ENCODE assay signal across 15 cellular contexts in the genomic region with DNA sequence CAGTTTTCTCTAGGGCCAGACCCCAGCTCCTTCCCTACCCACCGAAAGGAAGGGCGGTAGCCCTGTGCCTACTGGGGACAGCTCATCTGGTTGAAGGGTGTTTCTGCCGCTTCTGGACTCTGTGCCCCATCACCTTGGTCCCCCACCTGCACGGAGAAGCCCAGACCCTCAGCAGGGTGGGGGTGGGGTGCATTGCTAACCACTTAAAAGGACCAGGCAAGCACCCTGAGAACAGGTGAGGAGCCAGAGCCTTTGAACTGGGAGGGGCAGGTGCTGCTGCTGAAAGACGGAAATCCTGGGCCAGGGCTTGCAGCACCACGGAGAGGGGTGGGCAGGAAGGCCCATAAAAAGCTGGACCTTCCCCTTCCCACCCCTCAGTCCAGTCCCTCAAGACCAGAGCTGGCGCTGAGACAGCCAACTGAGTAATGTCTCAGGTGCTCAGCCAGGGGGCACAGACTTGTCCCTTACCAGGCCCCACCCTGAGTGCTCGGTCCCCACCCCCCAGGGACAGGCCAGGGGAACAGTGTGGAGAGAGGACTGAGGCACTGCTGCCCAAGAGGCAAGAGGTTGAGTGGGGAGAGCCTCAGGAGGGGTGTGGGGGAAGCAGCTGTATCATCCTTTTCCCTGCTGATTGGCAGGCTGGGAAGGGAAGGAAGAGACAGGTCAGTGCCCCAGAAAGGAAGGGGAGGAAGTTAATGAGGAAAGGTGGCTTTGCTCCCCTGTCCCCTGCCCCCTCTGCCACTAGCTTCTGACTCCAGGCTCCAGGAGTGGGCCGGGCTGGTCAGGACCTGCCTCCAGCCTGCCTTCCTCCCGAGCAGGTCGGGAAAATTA. TPM values are rescaled to one million over a fixed set of nuclear protein-coding genes. Genes with fewer than 3 reads are reported as not detected.
DNase-seq lines count a peak whose midpoint lies in the region; TF ChIP-seq lines count a peak whose summit lies in the region.
"Had no signal": no experiment of that assay in that cellular context is flagged by ENCODE, and none has a peak within 500 bp of the region (broad histone marks: within the 10 kb centered on the region; RNA-seq: fewer than 3 reads in every experiment).

No MANE protein-coding gene starts in this region.

- no peaks in the 10 kb centered on the region for H3K36me3 Mint-ChIP-seq in type B pancreatic cell

- peak overlapping the region; percentile 49 for H3K4me3 Mint-ChIP-seq in type B pancreatic cell
- H3K4me3 Mint-ChIP-seq: activated B cell treated with CpG ODN at 0.5 μM for 24 hours had no signal

- TF ChIP-seq CTCF in RWPE1 (conservative IDR thresholded peaks at IDR 0.05; ENCODE audit: low read depth) (no peak), type B pancreatic cell (conservative IDR thresholded peaks at IDR 0.05) (no peak)

- peaks cover 15% of the 10 kb centered on the region for H3K4me1 Mint-ChIP-seq in type B pancreatic cell (ENCODE audit: unreplicated experiment)

- peaks cover 21% of the 10 kb centered on the region for H3K27me3 Mint-ChIP-seq in type B pancreatic cell

- CTCF ChIA-PET in RWPE1 (lab: Yijun Ruan, JAX) = interaction anchor here (0.7 to 6.1 kb wide), 4 partner anchors 35 to 83 kb away, joined by 3 to 78 read pairs (median 9); a partner anchor contains a TSS

- peak overlapping the region; percentile 67 for H3K27ac ChIP-seq in RWPE1
- H3K27ac ChIP-seq: esophagus muscularis mucosa, psoas muscle had no signal

- POLR2A ChIA-PET in RWPE1 (lab: Yijun Ruan, JAX; ENCODE audit: low non-redundant PET) = no interaction called here

- peak overlapping the region; percentile 84 for H3K27ac Mint-ChIP-seq in type B pancreatic cell
- H3K27ac Mint-ChIP-seq: activated B cell treated with CpG ODN at 0.5 μM for 24 hours had no signal

- peak in 5 of 6 experiments; percentile 4 to 24 (median 16) for DNase-seq in stimulated activated naive CD4-positive, alpha-beta T cell (lab: John Stamatoyannopoulos, UW)
- DNase-seq in stimulated activated naive CD4-positive, alpha-beta T cell treated with Interleukin-2 at 50 U/mL for 16 hours (lab: John Stamatoyannopoulos, UW) = no peak
- no peak for DNase-seq in RWPE1 (ENCODE audit: low spot score)
- peak; percentile 58 for DNase-seq in left kidney (ENCODE audit: low read depth, low spot score)
- DNase-seq in type B pancreatic cell (ENCODE audit: extremely low spot score, unreplicated experiment) = no peak
- DNase-seq in OCI-M2 (lab: John Stamatoyannopoulos, UW; ENCODE audit: unreplicated experiment) = no peak
- DNase-seq in retina = no peak
- DNase-seq in SW 1271 (lab: John Stamatoyannopoulos, UW) = no peak
- DNase-seq: activated B cell treated with CpG ODN at 0.5 μM for 24 hours; activated effector memory CD4-positive, alpha-beta T cell treated with Interleukin-2 at 50 U/mL for 16 hours; DMS 273 treated with DMSO at 0.1 percent for 48 hours; NCI-H1436 treated with DMSO at 0.1 percent for 48 hours; NCI-H446 treated with DMSO at 0.1 percent for 48 hours; psoas muscle had no signal

- H3K9me3 Mint-ChIP-seq in type B pancreatic cell = no peaks in the 10 kb centered on the region
- H3K9me3 Mint-ChIP-seq: activated B cell treated with CpG ODN at 0.5 μM for 24 hours had no signal

RNA-seq across cellular contexts. Expression of a gene that starts 10.9 kb away (rescaled TPM):
- 16.9 and 22.0 TPM in 2 replicates for total RNA-seq in type B pancreatic cell (ENCODE audit: low replicate concordance)

RNA-seq across cellular contexts. Expression of a gene that starts 34.2 kb away (rescaled TPM):
- 19.3 and 75.1 TPM in 2 replicates for total RNA-seq in type B pancreatic cell (ENCODE audit: low replicate concordance)

RNA-seq across cellular contexts. Expression of a gene that starts 44.0 kb away (rescaled TPM):
- 34.9 and 45.2 TPM in 2 replicates for total RNA-seq in type B pancreatic cell (ENCODE audit: low replicate concordance)

RNA-seq across cellular contexts. Expression of a gene that starts 53.6 kb away (rescaled TPM):
- total RNA-seq in type B pancreatic cell (ENCODE audit: low replicate concordance) = 0.64 and 2.8 TPM in 2 replicates

RNA-seq across cellular contexts. Expression of a gene that starts 53.8 kb away (rescaled TPM):
- 37.7 and 49.4 TPM in 2 replicates for total RNA-seq in type B pancreatic cell (ENCODE audit: low replicate concordance)

Comparison
In these comparisons a context has a peak if more than half of its experiments do, and no peak if none do; other contexts are left out.
1. DNase-seq: peak in stimulated activated naive CD4-positive, alpha-beta T cell (5 of 6) and left kidney (single experiment); none in stimulated activated naive CD4-positive, alpha-beta T cell treated with Interleukin-2 at 50 U/mL for 16 hours (single experiment), RWPE1 (single experiment), type B pancreatic cell (single experiment), OCI-M2 (single experiment), retina (single experiment) and SW 1271 (0 of 2).